Comparison of ENCODE assay signal across 8 cellular contexts in genomic region chr17:39927101-39927927, GRCh38. TPM values are rescaled to one million over a fixed set of nuclear protein-coding genes. Genes with fewer than 3 reads are reported as not detected.
DNase-seq lines count a peak whose midpoint lies in the region; ATAC-seq, FAIRE-seq and TF ChIP-seq lines count a peak whose summit lies in the region.

A gene with protein sequence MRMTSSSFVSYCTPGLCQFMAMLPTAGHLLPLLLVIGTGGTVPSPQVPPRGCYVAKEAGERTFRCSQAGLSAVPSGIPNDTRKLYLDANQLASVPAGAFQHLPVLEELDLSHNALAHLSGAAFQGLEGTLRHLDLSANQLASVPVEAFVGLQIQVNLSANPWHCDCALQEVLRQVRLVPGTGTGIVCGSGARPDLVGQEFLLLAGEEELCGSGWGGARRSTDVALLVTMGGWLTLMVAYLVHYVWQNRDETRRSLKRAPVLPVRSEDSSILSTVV (plus strand): TSS chr17:39927732. CDS start chr17:39941524, 13,792 bp downstream.
TSS of gene ORMDL3 (minus strand) at chr17:39927601. CDS start at chr17:39924203, 3,398 bp downstream.

- H3K9ac ChIP-seq in mammary epithelial cell (ENCODE audit: insufficient read depth, low read length) (peak within 1 kb of the TSS; percentile 79), iPS-20b (ENCODE audit: low read depth, low read length) (peak within 1 kb of the TSS; percentile 84; the same call in 1 of the 2 replicates)

- intact Hi-C loops in mammary epithelial cell (cut with micrococcal nuclease): loop anchor here (1.0 to 10.0 kb wide), 4 partner anchors 52 to 190 kb away; partner anchors contain the start of gene GRB7

- ATAC-seq in A549 (peak; percentile 85 to 90), GM18868 (IDR thresholded peaks at IDR 0.05; ENCODE audit: unreplicated experiment) (peak; percentile 64), HG03108 (IDR thresholded peaks at IDR 0.05; ENCODE audit: unreplicated experiment) (peak; percentile 65)

- peak within 1 kb of the TSS; percentile 85 for H3K4me2 ChIP-seq in A549
- H3K4me2 ChIP-seq in mammary epithelial cell (ENCODE audit: insufficient read depth, low read depth, low read length): peak within 1 kb of the TSS; percentile 93

- no peak for TF ChIP-seq RAD21 in A549 (conservative IDR thresholded peaks at IDR 0.05 in 1 of 2, IDR thresholded peaks at IDR 0.05 in 1 of 2)

- in situ Hi-C loops in mammary epithelial cell (cut with MboI; ENCODE audit: low sequenced_read_pairs in 2 of 2): no loop called here

- DNase-seq in A549 (ENCODE audit: low read depth in 1 of 2, low spot score in 1 of 2) (peak; percentile 87 to 93), NCI-H2196 treated with DMSO at 0.1 percent for 48 hours (lab: John Stamatoyannopoulos, UW; ENCODE audit: unreplicated experiment) (peak; percentile 65), WERI-Rb-1 (peak; percentile 97), mammary epithelial cell (peak; percentile 89)

- no TSS peak for BruUV-seq in mammary epithelial cell (replicated peaks; lab: Mats Ljungman, UMichigan)

- peak; percentile 80 for TF ChIP-seq POLR2A in A549 (IDR thresholded peaks at IDR 0.05; ENCODE audit: low read length)

- 1% methylated on average over 46 of the region's 72 CpGs for WGBS in A549 (ENCODE audit: missing lambda C conversion rate)
- 0% methylated on average over 9 of the region's 72 CpGs for WGBS in mammary epithelial cell (ENCODE audit: low coverage, missing lambda C conversion rate)

- TF ChIP-seq EP300 in A549 (IDR thresholded peaks at IDR 0.05): no peak

- H3K4me1 ChIP-seq in A549 (peaks cover 41% of the 10 kb centered on the region), mammary epithelial cell (ENCODE audit: insufficient read depth, low read length) (peaks cover 25% of the 10 kb centered on the region), iPS-20b (ENCODE audit: insufficient read depth, low read length) (peaks cover 4% of the 10 kb centered on the region; the same call in 1 of the 2 replicates)

- H3K79me2 ChIP-seq in mammary epithelial cell (ENCODE audit: insufficient read depth, low read length): peaks cover 37% of the 10 kb centered on the region

- dilution Hi-C loops in mammary epithelial cell (cut with HindIII; ENCODE audit: low sequenced_read_pairs): loop anchor here (5.0 kb wide), 2 partner anchors 65 to 105 kb away; partner anchors contain the start of gene IKZF3

- peak within 1 kb of the TSS; percentile 91 for H2AFZ ChIP-seq in mammary epithelial cell (ENCODE audit: low read depth, low read length)

- no peaks in the 10 kb centered on the region for H3K9me3 ChIP-seq in A549
- no peaks in the 10 kb centered on the region for H3K9me3 ChIP-seq in WERI-Rb-1 (ENCODE audit: severe bottlenecking)
- no peaks in the 10 kb centered on the region for H3K9me3 ChIP-seq in mammary epithelial cell (replicated peaks; ENCODE audit: insufficient read depth, low read length)
- no peaks in the 10 kb centered on the region for H3K9me3 ChIP-seq in iPS-20b (ENCODE audit: insufficient read depth, low read depth, low read length)

- H3K36me3 ChIP-seq in WERI-Rb-1: peaks cover 14% of the 10 kb centered on the region
- peaks cover 2% of the 10 kb centered on the region for H3K36me3 ChIP-seq in mammary epithelial cell (ENCODE audit: insufficient read depth, low read length)
- H3K36me3 ChIP-seq in iPS-20b (ENCODE audit: insufficient read depth, low read depth, low read length): peaks cover 16% of the 10 kb centered on the region

- FAIRE-seq in A549 (lab: Jason Lieb, UNC): no peak

- CTCF ChIA-PET in A549 (lab: Yijun Ruan, JAX): interaction anchor here (0.7 to 4.0 kb wide), 3 partner anchors 12 to 18 kb away, joined by 3 to 18 read pairs (median 8); no protein-coding TSS in a partner anchor
- CTCF ChIA-PET in mammary epithelial cell (lab: Charles Lee; ENCODE audit: low non-redundant PET): no interaction called here

- H3K4me3 ChIP-seq in A549 (peak within 1 kb of the TSS; percentile 79), WERI-Rb-1 (ENCODE audit: low read depth, low read length) (peak within 1 kb of the TSS; percentile 78), mammary epithelial cell (replicated peaks in 1 of 3; ENCODE audit: insufficient read depth in 1 of 3, low read depth in 2 of 3, low read length in 3 of 3) (peak within 1 kb of the TSS; percentile 74 to 85 (median 84)), iPS-20b (ENCODE audit: low read length) (peak within 1 kb of the TSS; percentile 72), skin epidermis (peak within 1 kb of the TSS; percentile 65 to 97 (median 93))

- peak within 1 kb of the TSS; percentile 79 to 93 for H3K27ac ChIP-seq in A549
- H3K27ac ChIP-seq in WERI-Rb-1: peak within 1 kb of the TSS; percentile 67
- peak within 1 kb of the TSS; percentile 49 for H3K27ac ChIP-seq in mammary epithelial cell (ENCODE audit: insufficient read depth, low read depth, low read length)
- peak within 1 kb of the TSS; percentile 72 for H3K27ac ChIP-seq in iPS-20b (ENCODE audit: low read length)
- H3K27ac ChIP-seq in skin epidermis: peak within 1 kb of the TSS; percentile 72 to 96 (median 88)

- H4K20me1 ChIP-seq in mammary epithelial cell (ENCODE audit: insufficient read depth, low read length): no peaks in the 10 kb centered on the region

- TF ChIP-seq CTCF in A549 (IDR thresholded peaks at IDR 0.05) (no peak), WERI-Rb-1 (IDR thresholded peaks at IDR 0.05; ENCODE audit: low read depth, low read length) (no peak), mammary epithelial cell (conservative IDR thresholded peaks at IDR 0.05 in 1 of 2, IDR thresholded peaks at IDR 0.05 in 1 of 2; ENCODE audit: extremely low read depth in 1 of 2, insufficient read depth in 1 of 2, low read depth in 1 of 2, low read length in 2 of 2) (no peak)

- H3K27me3 ChIP-seq in WERI-Rb-1 (ENCODE audit: insufficient read depth, low read depth, severe bottlenecking): no peaks in the 10 kb centered on the region
- H3K27me3 ChIP-seq in mammary epithelial cell (ENCODE audit: insufficient read depth, low read length): no peaks in the 10 kb centered on the region
- no peaks in the 10 kb centered on the region for H3K27me3 ChIP-seq in iPS-20b (ENCODE audit: insufficient read depth, low read length)

- POLR2A ChIA-PET in A549 (lab: Yijun Ruan, JAX): interaction anchor here (1.0 kb wide), 1 partner anchor 26 kb away, joined by 7 read pairs; no protein-coding TSS in a partner anchor

TF ChIP-seq in A549, 52 proteins besides CTCF, POLR2A, EP300 and RAD21 (continues in another document):
- TF ChIP-seq, protein P1, sequence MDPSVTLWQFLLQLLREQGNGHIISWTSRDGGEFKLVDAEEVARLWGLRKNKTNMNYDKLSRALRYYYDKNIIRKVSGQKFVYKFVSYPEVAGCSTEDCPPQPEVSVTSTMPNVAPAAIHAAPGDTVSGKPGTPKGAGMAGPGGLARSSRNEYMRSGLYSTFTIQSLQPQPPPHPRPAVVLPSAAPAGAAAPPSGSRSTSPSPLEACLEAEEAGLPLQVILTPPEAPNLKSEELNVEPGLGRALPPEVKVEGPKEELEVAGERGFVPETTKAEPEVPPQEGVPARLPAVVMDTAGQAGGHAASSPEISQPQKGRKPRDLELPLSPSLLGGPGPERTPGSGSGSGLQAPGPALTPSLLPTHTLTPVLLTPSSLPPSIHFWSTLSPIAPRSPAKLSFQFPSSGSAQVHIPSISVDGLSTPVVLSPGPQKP (IDR thresholded peaks at IDR 0.05; ENCODE audit: low read depth, low read length): no peak
- no peak for TF ChIP-seq FOSL2 (IDR thresholded peaks at IDR 0.05)
- 0 out of 2 replicates have a peak, but pooled peaks have one; percentile 16 for TF ChIP-seq FOSL2 (CRISPR knock-in tag; IDR thresholded peaks at IDR 0.05)
- TF ChIP-seq GATA3 (IDR thresholded peaks at IDR 0.05; ENCODE audit: borderline replicate concordance): peak; percentile 36; the same call in 1 of the 2 replicates
- TF ChIP-seq KDM5A (IDR thresholded peaks at IDR 0.05): no peak
- TF ChIP-seq, protein P2, sequence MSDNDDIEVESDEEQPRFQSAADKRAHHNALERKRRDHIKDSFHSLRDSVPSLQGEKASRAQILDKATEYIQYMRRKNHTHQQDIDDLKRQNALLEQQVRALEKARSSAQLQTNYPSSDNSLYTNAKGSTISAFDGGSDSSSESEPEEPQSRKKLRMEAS (IDR thresholded peaks at IDR 0.05): peak; percentile 76
- TF ChIP-seq ESRRA (IDR thresholded peaks at IDR 0.05; ENCODE audit: borderline replicate concordance, low read length): no peak
- no peak for TF ChIP-seq HOXA7 (CRISPR knock-in tag; IDR thresholded peaks at IDR 0.05)
- TF ChIP-seq RNF2 (IDR thresholded peaks at IDR 0.05; ENCODE audit: borderline replicate concordance, low read depth): no peak
- no peak for TF ChIP-seq NFE2L2 (conservative IDR thresholded peaks at IDR 0.05; ENCODE audit: low read length)
- no peak for TF ChIP-seq NPAS2 (CRISPR knock-in tag; IDR thresholded peaks at IDR 0.05; ENCODE audit: borderline replicate concordance)
- peak in 1 of 2 experiments; percentile 85; a peak in 3 of 5 replicates for TF ChIP-seq JUN (IDR thresholded peaks at IDR 0.05)
- peak; percentile 79 for TF ChIP-seq PBX3 (IDR thresholded peaks at IDR 0.05)
- no peak for TF ChIP-seq ZNF302 (CRISPR knock-in tag; IDR thresholded peaks at IDR 0.05)

RNA-seq across cellular contexts. Expression of the first gene that starts in this region (rescaled TPM):
- polyA plus RNA-seq in A549 (2011; rRNA removed) (not detected in 2 replicates), A549 (2017; fragmentation: RNase III; extraction: RNeasy Plus Mini Kit Qiagen cat#74134 plus additional on column Dnase treatment) (not detected in 3 replicates), mammary epithelial cell (not detected)
- not detected in 2 replicates for polyA plus RNA-seq in A549 (2012; cell fraction: cytosol; rRNA removed)
- polyA plus RNA-seq in A549 (2012; cell fraction: nucleus; rRNA removed): 0.11 TPM in 1 of 2 replicates, not detected in the other
- not detected in 2 replicates for polyA minus RNA-seq in A549 (2011; rRNA and poly(A)+ RNA removed)
- total RNA-seq in mammary epithelial cell: not detected
- polyA minus RNA-seq in mammary epithelial cell: not detected

RNA-seq across cellular contexts. Expression of gene ORMDL3, which starts in this region (rescaled TPM):
- polyA plus RNA-seq in A549 (2011; rRNA removed) (26.9 and 49.0 TPM in 2 replicates), A549 (2017; fragmentation: RNase III; extraction: RNeasy Plus Mini Kit Qiagen cat#74134 plus additional on column Dnase treatment) (41.4 to 52.1 TPM (median 51.0 TPM) in 3 replicates), mammary epithelial cell (20.1 TPM)
- 31.2 and 40.7 TPM in 2 replicates for polyA plus RNA-seq in A549 (2012; cell fraction: cytosol; rRNA removed)
- 38.5 and 47.4 TPM in 2 replicates for polyA plus RNA-seq in A549 (2012; cell fraction: nucleus; rRNA removed)
- 73.7 and 97.9 TPM in 2 replicates for polyA minus RNA-seq in A549 (2011; rRNA and poly(A)+ RNA removed)
- total RNA-seq in mammary epithelial cell: 10 to 100 TPM; 36.2 to 53.3 TPM
- polyA minus RNA-seq in mammary epithelial cell: 55.2 TPM

Comparison
In these comparisons a context has a peak if more than half of its experiments do, and no peak if none do; other contexts are left out.
1. Peak in every context shown above with its lines: DNase-seq, ATAC-seq, H3K4me3 ChIP-seq and H3K27ac ChIP-seq.